23 cellular contexts compared by ENCODE assay signal in genomic region chr1:33288976-33289857, GRCh38. TPM values are rescaled to one million over a fixed set of nuclear protein-coding genes. Genes with fewer than 3 reads are reported as not detected.
DNase-seq lines count a peak whose midpoint lies in the region; FAIRE-seq and TF ChIP-seq lines count a peak whose summit lies in the region.
"Had no signal": no experiment of that assay in that cellular context is flagged by ENCODE, and none has a peak within 500 bp of the region (broad histone marks: within the 10 kb centered on the region; RNA-seq: fewer than 3 reads in every experiment).

No MANE protein-coding gene starts in this region.

- H2BK5ac ChIP-seq in H9 (ENCODE audit: insufficient read length, low read length), result no peak overlapping the region

- no peak overlapping the region for H4K8ac ChIP-seq in H9 (replicated peaks; ENCODE audit: insufficient read length, low read depth, low read length)

- intact Hi-C loops in kidney (cut with DNase I), result loop anchor here (10.0 kb wide), 2 partner anchors 164 to 176 kb away; no protein-coding TSS in a partner anchor
- intact Hi-C loops in sigmoid colon (cut with DNase I), result no loop called here

- H3K27ac ChIP-seq in H9 (ENCODE audit: insufficient read length, low read depth, low read length) (no peak overlapping the region), kidney (ENCODE audit: low read depth in 2 of 2, low read length in 2 of 2) (no peak overlapping the region), sigmoid colon (no peak overlapping the region)
- H3K27ac ChIP-seq: BLaER1 had no signal

- no peak overlapping the region for H2AFZ ChIP-seq in H9 (ENCODE audit: low read length)

- no peak overlapping the region for H4K91ac ChIP-seq in H9 (ENCODE audit: insufficient read length, low read depth, low read length)

- H3K4me1 Mint-ChIP-seq in H9, result no peaks in the 10 kb centered on the region

- no peak overlapping the region for H3K18ac ChIP-seq in H9 (ENCODE audit: insufficient read length, low read depth, low read length)

- WGBS in H9 (ENCODE audit: extremely low coverage, insufficient read length, low lambda C conversion rate), result no CpG with 5 or more reads among the region's 16 CpGs
- 95 to 96% methylated on average over 16 of the region's 16 CpGs for WGBS in sigmoid colon, 2 donors

- no peak overlapping the region for H3K4me3 Mint-ChIP-seq in H9
- H3K4me3 Mint-ChIP-seq: activated T-helper 1 cell treated with anti-CD3 and anti-CD28 coated beads, Interleukin-12 subunit alpha, Interleukin-12 subunit beta, Interleukin-2, Interleukin-4 antibody, amounts not matched to agents 30 ng/mL and 10 ng/mL and 1 ng/mL, durations not matched to agents 14 hours and 24 hours and 36 hours; dendritic cell treated with granulocyte-macrophage colony-stimulating factor and Interleukin-4, amounts not matched to agents 40 ng/mL and 50 ng/mL, for 4 days had no signal

- H2BK120ac ChIP-seq in H9 (ENCODE audit: low read depth, low read length, poor library complexity, severe bottlenecking), result no peak overlapping the region

- no peak overlapping the region for H3T11ph ChIP-seq in H9 (ENCODE audit: low read length)

- no peak for TF ChIP-seq CTCF in H9 (conservative IDR thresholded peaks at IDR 0.05)
- TF ChIP-seq CTCF in kidney (IDR thresholded peaks at IDR 0.05; ENCODE audit: borderline replicate concordance, extremely low read depth, insufficient read depth), result no peak
- TF ChIP-seq CTCF in sigmoid colon (IDR thresholded peaks at IDR 0.05), result no peak

- H3K27ac Mint-ChIP-seq in H9, result peak overlapping the region; percentile 6 to 31 (median 23); a peak in 4 of 7 replicates
- H3K27ac Mint-ChIP-seq: activated T-helper 1 cell treated with anti-CD3 and anti-CD28 coated beads, Interleukin-12 subunit alpha, Interleukin-12 subunit beta, Interleukin-2, Interleukin-4 antibody, amounts not matched to agents 30 ng/mL and 10 ng/mL and 1 ng/mL, durations not matched to agents 14 hours and 24 hours and 36 hours; dendritic cell treated with granulocyte-macrophage colony-stimulating factor and Interleukin-4, amounts not matched to agents 40 ng/mL and 50 ng/mL, for 4 days had no signal

- H3K27me3 ChIP-seq in H9 (ENCODE audit: insufficient read depth, low read length) (no peaks in the 10 kb centered on the region), sigmoid colon (no peaks in the 10 kb centered on the region)
- H3K27me3 ChIP-seq: BLaER1 had no signal

- H4K5ac ChIP-seq in H9 (ENCODE audit: insufficient read length, low read depth, low read length), result no peak overlapping the region

- FAIRE-seq in kidney (lab: Jason Lieb, UNC) (no peak), urothelium cell line (lab: Jason Lieb, UNC) (no peak)
- FAIRE-seq: H1 had no signal

- H3K36me3 Mint-ChIP-seq in H9 (ENCODE audit: insufficient read depth in 1 of 3, low read depth in 3 of 3), result peaks cover 14 to 26% (median 25%) of the 10 kb centered on the region in 3 experiments; a peak in 6 of 7 replicates

- peaks cover 9 to 14% of the 10 kb centered on the region in 2 donors for H3K36me3 ChIP-seq in kidney (ENCODE audit: control insufficient read depth in 1 of 2, insufficient read depth in 2 of 2, low read length in 2 of 2)
- H3K36me3 ChIP-seq in sigmoid colon, result peaks cover 0 to 16% (median 0%) of the 10 kb centered on the region in 4 donors

- no peak overlapping the region for H3K56ac ChIP-seq in H9 (ENCODE audit: insufficient read length, low read depth, low read length)

- no peak overlapping the region for H2BK12ac ChIP-seq in H9 (ENCODE audit: insufficient read length, low read depth, low read length)

- H3K4me2 ChIP-seq in H9 (ENCODE audit: insufficient read depth, insufficient read length, low read length), result no peak overlapping the region
- H3K4me2 ChIP-seq: BLaER1 had no signal

- no peak overlapping the region for H2BK20ac ChIP-seq in H9 (ENCODE audit: low read depth, low read length, poor library complexity, severe bottlenecking)

- TF ChIP-seq EP300 in sigmoid colon (IDR thresholded peaks at IDR 0.05), result no peak

- no peaks in the 10 kb centered on the region; a peak in 1 of 5 replicates for H3K9me3 Mint-ChIP-seq in H9
- H3K9me3 Mint-ChIP-seq: activated naive CD4-positive, alpha-beta T cell treated with anti-CD3 and anti-CD28 coated beads, Interleukin-2, amount 50 U/mL, for 72 hours; activated T-helper 1 cell treated with anti-CD3 and anti-CD28 coated beads, Interleukin-12 subunit alpha, Interleukin-12 subunit beta, Interleukin-2, Interleukin-4 antibody, amounts not matched to agents 30 ng/mL and 10 ng/mL and 1 ng/mL, durations not matched to agents 14 hours and 24 hours and 36 hours; dendritic cell treated with granulocyte-macrophage colony-stimulating factor and Interleukin-4, amounts not matched to agents 40 ng/mL and 50 ng/mL, for 4 days had no signal

- no peak overlapping the region for H3K23ac ChIP-seq in H9 (ENCODE audit: insufficient read length, low read depth, low read length)

- no peaks in the 10 kb centered on the region for H3K23me2 ChIP-seq in H9 (ENCODE audit: insufficient read length, low read depth, low read length, poor library complexity, severe bottlenecking)

- H3K4me1 ChIP-seq in H9 (ENCODE audit: insufficient read depth, low read length) (no peaks in the 10 kb centered on the region), kidney (ENCODE audit: control insufficient read depth in 1 of 2, insufficient read depth in 1 of 2, low read depth in 1 of 2, low read length in 2 of 2) (peaks cover 11 to 15% of the 10 kb centered on the region in 2 donors), sigmoid colon (peaks cover 0 to 19% (median 12%) of the 10 kb centered on the region in 4 donors)
- H3K4me1 ChIP-seq: BLaER1 had no signal

- TF ChIP-seq POLR2A in sigmoid colon (IDR thresholded peaks at IDR 0.05), result no peak

- H3K9me3 ChIP-seq in H9 (ENCODE audit: control insufficient read depth, low read depth, low read length) (no peaks in the 10 kb centered on the region), kidney (ENCODE audit: control insufficient read depth in 1 of 2, low read length in 2 of 2) (no peaks in the 10 kb centered on the region), sigmoid colon (no peaks in the 10 kb centered on the region)

- no peaks in the 10 kb centered on the region; the same call in 1 of the 2 replicates for H3K27me3 Mint-ChIP-seq in H9 (ENCODE audit: low read depth)
- H3K27me3 Mint-ChIP-seq: dendritic cell treated with granulocyte-macrophage colony-stimulating factor and Interleukin-4, amounts not matched to agents 40 ng/mL and 50 ng/mL, for 4 days had no signal

- H3K14ac ChIP-seq in H9 (ENCODE audit: insufficient read depth, low read length), result no peak overlapping the region

- H4K20me1 ChIP-seq in H9 (ENCODE audit: control insufficient read depth, insufficient read depth, insufficient read length), result no peaks in the 10 kb centered on the region

- H3K4me3 ChIP-seq in kidney (ENCODE audit: low read length in 2 of 2) (no peak overlapping the region), sigmoid colon (no peak overlapping the region)
- H3K4me3 ChIP-seq: BLaER1 had no signal

- DNase-seq in H9 (no peak), cerebellar cortex (ENCODE audit: low spot score) (peak; percentile 21), kidney (peak; percentile 45), sigmoid colon (peak; percentile 58), GF-D8 (lab: John Stamatoyannopoulos, UW) (no peak), urothelium cell line (ENCODE audit: low spot score) (no peak), NCI-H2171 treated with DMSO at 0.1 percent for 48 hours (lab: John Stamatoyannopoulos, UW) (no peak), NOMO-1 treated with DMSO at 0.1 percent for 48 hours (lab: John Stamatoyannopoulos, UW; ENCODE audit: unreplicated experiment) (no peak)
- DNase-seq: ACHN; activated CD4-positive, alpha-beta T cell treated with anti-CD3 and anti-CD28 coated beads for 48 hours; Calu3; NCI-H1092 treated with DMSO at 0.1 percent for 48 hours; NCI-H2081; NCI-H510A; NK-92 treated with Interleukin-12 subunit alpha and Interleukin-12 subunit beta, amount 100 ng/mL, for 24 hours; T-helper 2 cell had no signal

- H3K79me2 ChIP-seq in H9 (ENCODE audit: insufficient read depth, low read length), result no peaks in the 10 kb centered on the region

- no peak overlapping the region for H2BK15ac ChIP-seq in H9 (ENCODE audit: low read depth, low read length)

- no peaks in the 10 kb centered on the region for H3K79me1 ChIP-seq in H9 (ENCODE audit: insufficient read depth, low read depth, low read length, poor library complexity, severe bottlenecking)

- H3K4ac ChIP-seq in H9 (ENCODE audit: low read depth, low read length), result no peak overlapping the region

- no peak overlapping the region for H2AK5ac ChIP-seq in H9 (ENCODE audit: insufficient read length, low read length)

- H3K9ac ChIP-seq in H9 (ENCODE audit: extremely low read depth, insufficient read length, low read length) (no peak overlapping the region), kidney (ENCODE audit: low read length in 2 of 2) (no peak overlapping the region)
- H3K9ac ChIP-seq: BLaER1 had no signal

RNA-seq across cellular contexts. Expression of gene A3GALT2, which starts 31.7 kb away (rescaled TPM):
- total RNA-seq in H9 (2021), result not detected in 2 replicates
- total RNA-seq in kidney, result not detected
- not detected for polyA plus RNA-seq in kidney (ENCODE audit: insufficient read depth, low read depth, low replicate concordance)
- not detected for total RNA-seq in sigmoid colon
- polyA plus RNA-seq in sigmoid colon, result not detected
- total RNA-seq: activated naive CD4-positive, alpha-beta T cell treated with anti-CD3 and anti-CD28 coated beads, Interleukin-2, amount 50 U/mL, for 72 hours; activated T-helper 1 cell treated with anti-CD3 and anti-CD28 coated beads, Interleukin-12 subunit alpha, Interleukin-12 subunit beta, Interleukin-2, Interleukin-4 antibody, amounts not matched to agents 30 ng/mL and 10 ng/mL and 1 ng/mL, durations not matched to agents 14 hours and 24 hours and 36 hours; Calu3; H1; renal cortical epithelial cell; urinary bladder had no signal
- polyA plus RNA-seq: H1, urinary bladder had no signal

RNA-seq across cellular contexts. Expression of gene ZNF362, which starts 32.9 kb away (rescaled TPM):
- total RNA-seq in H9 (2021) (18.7 and 19.4 TPM in 2 replicates), kidney (36.9 TPM), sigmoid colon (10 to 100 TPM; 11.2 to 18.8 (median 15.9) TPM)
- polyA plus RNA-seq in kidney (ENCODE audit: insufficient read depth, low read depth, low replicate concordance) (17.4 TPM), sigmoid colon (1 to 10 TPM; 3.5 to 9.3 (median 5.4) TPM)

Comparison
In these comparisons a context has a peak if more than half of its experiments do, and no peak if none do; other contexts are left out.
1. DNase-seq: peak in cerebellar cortex (single experiment), kidney (single experiment) and sigmoid colon (single experiment); none in H9 (single experiment), GF-D8 (single experiment), urothelium cell line (single experiment), NCI-H2171 treated with DMSO at 0.1 percent for 48 hours (single experiment) and NOMO-1 treated with DMSO at 0.1 percent for 48 hours (single experiment).